In genomic region chr10:132657127-132657706, GRCh38 we compare ENCODE assay signal across 7 cellular contexts.
"Had no signal": no experiment of that assay in that cellular context is flagged by ENCODE, and none has a peak within 500 bp of the region (broad histone marks: within the 10 kb centered on the region; RNA-seq: fewer than 3 reads in every experiment).

No MANE protein-coding gene starts in this region.

- H3K4me3 ChIP-seq: GM23248, K562 had no signal

- DNase-seq: GM23248, GOT3, H9, HCEC 1CT, IMR-90, KG1 had no signal

- ATAC-seq: K562 had no signal

- H2AFZ ChIP-seq: GM23248 had no signal

- H3K9me3 Mint-ChIP-seq: H9 had no signal

- H3K27ac ChIP-seq: GM23248 had no signal

- H3K4me3 Mint-ChIP-seq: H9 had no signal

- H3K27ac Mint-ChIP-seq: H9 had no signal

- H3K9ac ChIP-seq: GM23248 had no signal
